7 cellular contexts compared by ENCODE assay signal in the genomic region with DNA sequence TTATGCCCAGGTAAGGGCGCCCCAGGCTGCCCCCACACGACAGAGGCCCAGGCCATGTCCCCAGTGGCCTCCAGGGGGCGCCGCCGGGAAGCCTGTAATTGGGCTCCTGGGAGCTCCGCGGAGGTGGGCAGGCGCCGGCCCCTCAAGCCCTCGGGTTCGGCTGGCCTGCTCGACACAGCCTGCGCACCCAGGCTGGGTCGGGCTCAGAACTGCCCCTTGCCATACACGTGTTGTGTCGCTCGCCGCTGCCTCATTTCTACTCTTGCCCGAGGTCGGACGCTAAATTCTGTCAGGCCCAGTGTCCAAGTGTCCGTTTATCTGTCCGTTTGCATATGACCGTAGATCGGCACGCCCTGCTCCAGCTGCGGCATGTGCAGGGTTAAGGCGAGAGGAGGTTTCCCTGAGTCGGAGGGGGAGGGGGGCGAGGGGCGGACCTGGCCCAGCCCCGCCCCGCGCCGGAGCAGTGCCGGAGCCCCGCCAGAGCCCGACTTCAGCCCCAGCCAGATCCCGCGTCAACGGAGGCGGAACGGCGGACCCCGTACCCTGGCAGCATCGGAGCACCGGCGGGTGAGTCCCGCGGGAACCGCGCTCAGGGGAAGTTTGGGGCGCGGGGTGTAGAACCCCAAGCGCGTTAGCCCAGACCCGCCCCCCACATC. TPM values are rescaled to one million over a fixed set of nuclear protein-coding genes. Genes with fewer than 3 reads are reported as not detected.
A peak's percentile ranks its signal among the peaks of the same experiment; 100 is the strongest.
DNase-seq lines count a peak whose midpoint lies in the region; ATAC-seq and TF ChIP-seq lines count a peak whose summit lies in the region.

A gene (plus strand): TSS at position 480 of the 656 bp plus-strand sequence. CDS start 1,172 bp downstream, outside the sequence.

- peaks cover 10 to 16% of the 10 kb centered on the region in 2 donors for H3K4me1 Mint-ChIP-seq in natural killer cell
- H3K4me1 Mint-ChIP-seq in stimulated activated memory B cell treated with anti-CD40 and anti-IgM and Interleukin-4, amounts not matched to agents 10 μg/mL and 1 μg/mL and 100 μg/mL, for 72 hours: peaks cover 17% of the 10 kb centered on the region

- H3K27ac Mint-ChIP-seq in natural killer cell: peak within 1 kb of the TSS in 1 of 2 donors; percentile 84
- H3K27ac Mint-ChIP-seq in stimulated activated memory B cell treated with anti-CD40 and anti-IgM and Interleukin-4, amounts not matched to agents 10 μg/mL and 1 μg/mL and 100 μg/mL, for 72 hours: peak within 1 kb of the TSS; percentile 23

- ATAC-seq in natural killer cell: peak; percentile 83 to 88 (median 84)
- ATAC-seq in stimulated activated memory B cell treated with anti-CD40 and anti-IgM and Interleukin-4, amounts not matched to agents 10 μg/mL and 1 μg/mL and 100 μg/mL, for 72 hours: peak; percentile 83

- H3K36me3 Mint-ChIP-seq in natural killer cell: no peaks in the 10 kb centered on the region
- no peaks in the 10 kb centered on the region for H3K36me3 Mint-ChIP-seq in stimulated activated memory B cell treated with anti-CD40 and anti-IgM and Interleukin-4, amounts not matched to agents 10 μg/mL and 1 μg/mL and 100 μg/mL, for 72 hours

- peak; percentile 97 for TF ChIP-seq CTCF in natural killer cell (IDR thresholded peaks at IDR 0.05)

- H3K27me3 Mint-ChIP-seq in natural killer cell (ENCODE audit: low read depth in 2 of 2): no peaks in the 10 kb centered on the region
- peaks cover 14% of the 10 kb centered on the region for H3K27me3 Mint-ChIP-seq in stimulated activated memory B cell treated with anti-CD40 and anti-IgM and Interleukin-4, amounts not matched to agents 10 μg/mL and 1 μg/mL and 100 μg/mL, for 72 hours

- intact Hi-C loops in natural killer cell (cut with micrococcal nuclease): loop anchor here (1.0 kb wide), 1 partner anchor 278 kb away; no protein-coding TSS in a partner anchor

- peak; percentile 17 for TF ChIP-seq POLR2A in GM15510 (IDR thresholded peaks at IDR 0.05; ENCODE audit: borderline replicate concordance, extremely low read depth, insufficient read length)

- no peaks in the 10 kb centered on the region for H3K9me3 Mint-ChIP-seq in natural killer cell
- H3K9me3 Mint-ChIP-seq in stimulated activated memory B cell treated with anti-CD40 and anti-IgM and Interleukin-4, amounts not matched to agents 10 μg/mL and 1 μg/mL and 100 μg/mL, for 72 hours: no peaks in the 10 kb centered on the region

- DNase-seq in HT1080 (ENCODE audit: low read depth) (peak; percentile 69), RPMI7951 (ENCODE audit: low read depth) (peak; percentile 86), fibroblast of peridontal ligament (ENCODE audit: extremely low read depth) (peak; percentile 78), natural killer cell (peak; percentile 84)
- DNase-seq in activated T-helper 9 cell treated with anti-CD3 and anti-CD28 coated beads, Interleukin-2, amount 50 U/mL, for 16 hours (ENCODE audit: low read depth): peak; percentile 74

- peak within 1 kb of the TSS; percentile 82 for H3K4me3 Mint-ChIP-seq in natural killer cell
- H3K4me3 Mint-ChIP-seq in stimulated activated memory B cell treated with anti-CD40 and anti-IgM and Interleukin-4, amounts not matched to agents 10 μg/mL and 1 μg/mL and 100 μg/mL, for 72 hours: peak within 1 kb of the TSS; percentile 80

RNA-seq across cellular contexts. Expression of the gene that starts here (rescaled TPM):
- 3.2 and 5.1 TPM in 2 replicates for total RNA-seq in HT1080 (2014; rRNA removed; shearing (Covaris generic))
- 1.5 and 1.9 TPM in 2 replicates for polyA plus RNA-seq in HT1080 (2015; cell fraction: cytosol; rRNA removed)
- polyA plus RNA-seq in HT1080 (2015; cell fraction: nucleus; rRNA removed): 5.3 and 5.6 TPM in 2 replicates
- total RNA-seq in RPMI7951 (2014; rRNA removed; shearing (Covaris generic)): 28.1 and 28.7 TPM in 2 replicates
- total RNA-seq in natural killer cell: 1 to 10 TPM; 2.4 to 7.0 (median 3.5) TPM

Comparison
In these comparisons a context has a peak if more than half of its experiments do, and no peak if none do; other contexts are left out.
1. Peak in every context shown above with its lines: DNase-seq and ATAC-seq.